In genomic region chr6:134678436-134678889, GRCh38 we compare ENCODE assay signal across 12 cellular contexts.
A peak's percentile ranks its signal among the peaks of the same experiment; 100 is the strongest.
DNase-seq lines count a peak whose midpoint lies in the region; ATAC-seq and TF ChIP-seq lines count a peak whose summit lies in the region.
"Had no signal": no experiment of that assay in that cellular context is flagged by ENCODE, and none has a peak within 500 bp of the region (broad histone marks: within the 10 kb centered on the region; RNA-seq: fewer than 3 reads in every experiment).

No MANE protein-coding gene starts in this region.

- no peak overlapping the region for H3K4me3 ChIP-seq in right cardiac atrium (ENCODE audit: low read length)
- no peak overlapping the region for H3K4me3 ChIP-seq in CD4-positive, alpha-beta memory T cell (ENCODE audit: low read length in 2 of 2)
- H3K4me3 ChIP-seq: cardiac muscle cell, GM12878, tibial artery had no signal

- peak; percentile 74 for ATAC-seq in SK-N-SH treated with all-trans-retinoic acid at 6 μM for 48 hours
- peak; percentile 31 to 55 for ATAC-seq in right cardiac atrium
- ATAC-seq: GM12878 had no signal

- 36% methylated on average over 7 of the region's 7 CpGs for WGBS in right cardiac atrium

- H3K27ac ChIP-seq in right cardiac atrium (ENCODE audit: low read length) (no peak overlapping the region), RWPE1 (no peak overlapping the region)
- no peak overlapping the region for H3K27ac ChIP-seq in CD4-positive, alpha-beta memory T cell (ENCODE audit: low read depth, low read length)
- H3K27ac ChIP-seq: cardiac muscle cell, tibial artery had no signal

- peaks cover 0 to 4% of the 10 kb centered on the region in 2 donors for H3K27me3 Mint-ChIP-seq in CD4-positive, alpha-beta memory T cell

- no peaks in the 10 kb centered on the region for H3K9me3 ChIP-seq in right cardiac atrium (ENCODE audit: control insufficient read depth, low read length)
- H3K9me3 ChIP-seq in CD4-positive, alpha-beta memory T cell (ENCODE audit: control insufficient read depth in 1 of 2, low read length in 2 of 2): no peaks in the 10 kb centered on the region
- H3K9me3 ChIP-seq: tibial artery had no signal

- H3K27ac Mint-ChIP-seq in CD4-positive, alpha-beta memory T cell: no peak overlapping the region

- DNase-seq in NCI-H2081 (lab: John Stamatoyannopoulos, UW) (peak; percentile 37 to 77), NCI-H2081 treated with DMSO at 0.1 percent for 48 hours (lab: John Stamatoyannopoulos, UW) (no peak), right cardiac atrium (peak; percentile 28 to 75 (median 67)), smooth muscle cell of the brain vasculature (ENCODE audit: low read depth, low spot score) (peak; percentile 73), GM19238 (ENCODE audit: insufficient read length, low spot score) (no peak), RWPE1 (ENCODE audit: low spot score) (no peak)
- no peak for DNase-seq in CD4-positive, alpha-beta memory T cell
- DNase-seq: activated CD4-positive, alpha-beta T cell treated with anti-CD3 and anti-CD28 coated beads, Interleukin-2, amount 50 U/mL, for 48 hours; tibial artery had no signal

- H3K27me3 ChIP-seq in right cardiac atrium (ENCODE audit: control insufficient read depth, insufficient read depth): no peaks in the 10 kb centered on the region
- H3K27me3 ChIP-seq in CD4-positive, alpha-beta memory T cell (ENCODE audit: insufficient read depth, low read length): no peaks in the 10 kb centered on the region
- H3K27me3 ChIP-seq: cardiac muscle cell, tibial artery had no signal

- no peaks in the 10 kb centered on the region for H3K9me3 Mint-ChIP-seq in CD4-positive, alpha-beta memory T cell

- POLR2A ChIA-PET in CD4-positive, alpha-beta memory T cell (lab: Charles Lee; ENCODE audit: partially characterized antibody): no interaction called here
- POLR2A ChIA-PET in RWPE1 (lab: Yijun Ruan, JAX; ENCODE audit: low non-redundant PET): no interaction called here

- no peak for TF ChIP-seq CTCF in RWPE1 (conservative IDR thresholded peaks at IDR 0.05; ENCODE audit: low read depth)

- intact Hi-C loops in right cardiac atrium (cut with DNase I): no loop called here
- intact Hi-C loops in CD4-positive, alpha-beta memory T cell (cut with micrococcal nuclease): no loop called here

- no peaks in the 10 kb centered on the region for H3K36me3 Mint-ChIP-seq in CD4-positive, alpha-beta memory T cell

- H3K4me1 Mint-ChIP-seq in CD4-positive, alpha-beta memory T cell: no peaks in the 10 kb centered on the region

- no peak overlapping the region for H3K4me3 Mint-ChIP-seq in CD4-positive, alpha-beta memory T cell

- CTCF ChIA-PET in CD4-positive, alpha-beta memory T cell (lab: Charles Lee; ENCODE audit: partially characterized antibody): no interaction called here
- CTCF ChIA-PET in RWPE1 (lab: Yijun Ruan, JAX): no interaction called here

- H3K36me3 ChIP-seq in CD4-positive, alpha-beta memory T cell (ENCODE audit: insufficient read depth, low read length): no peaks in the 10 kb centered on the region
- H3K36me3 ChIP-seq: cardiac muscle cell, tibial artery had no signal

- no peaks in the 10 kb centered on the region for H3K4me1 ChIP-seq in right cardiac atrium (ENCODE audit: control insufficient read depth, insufficient read depth, low read length)
- H3K4me1 ChIP-seq in CD4-positive, alpha-beta memory T cell (ENCODE audit: insufficient read depth, low read length): no peaks in the 10 kb centered on the region
- H3K4me1 ChIP-seq: tibial artery had no signal

TF ChIP-seq in SK-N-SH treated with all-trans-retinoic acid at 6 μM for 48 hours, 23 proteins besides CTCF, POLR2A, EP300 and RAD21:
- no peak for TF ChIP-seq ZNF8 (CRISPR knock-in tag; IDR thresholded peaks at IDR 0.05)
- TF ChIP-seq BACH2 (CRISPR knock-in tag; IDR thresholded peaks at IDR 0.05; ENCODE audit: borderline replicate concordance): no peak
- no peak for TF ChIP-seq ZFP30 (CRISPR knock-in tag; IDR thresholded peaks at IDR 0.05)
- TF ChIP-seq CSRNP3 (CRISPR knock-in tag; IDR thresholded peaks at IDR 0.05): no peak
- no peak for TF ChIP-seq GLIS3 (CRISPR knock-in tag; IDR thresholded peaks at IDR 0.05)
- TF ChIP-seq ZC3H10 (CRISPR knock-in tag; IDR thresholded peaks at IDR 0.05): no peak
- no peak for TF ChIP-seq ISL1 (CRISPR knock-in tag; IDR thresholded peaks at IDR 0.05)
- no peak for TF ChIP-seq TCF4 (CRISPR knock-in tag; IDR thresholded peaks at IDR 0.05; ENCODE audit: borderline replicate concordance)

Comparison
In these comparisons a context has a peak if more than half of its experiments do, and no peak if none do; other contexts are left out.
1. DNase-seq: peak in NCI-H2081 (2 of 2), right cardiac atrium (3 of 3) and smooth muscle cell of the brain vasculature (single experiment); none in NCI-H2081 treated with DMSO at 0.1 percent for 48 hours (single experiment), GM19238 (single experiment), CD4-positive, alpha-beta memory T cell (0 of 5) and RWPE1 (single experiment).